ENCODE assay signal across 31 cellular contexts in the genomic region with DNA sequence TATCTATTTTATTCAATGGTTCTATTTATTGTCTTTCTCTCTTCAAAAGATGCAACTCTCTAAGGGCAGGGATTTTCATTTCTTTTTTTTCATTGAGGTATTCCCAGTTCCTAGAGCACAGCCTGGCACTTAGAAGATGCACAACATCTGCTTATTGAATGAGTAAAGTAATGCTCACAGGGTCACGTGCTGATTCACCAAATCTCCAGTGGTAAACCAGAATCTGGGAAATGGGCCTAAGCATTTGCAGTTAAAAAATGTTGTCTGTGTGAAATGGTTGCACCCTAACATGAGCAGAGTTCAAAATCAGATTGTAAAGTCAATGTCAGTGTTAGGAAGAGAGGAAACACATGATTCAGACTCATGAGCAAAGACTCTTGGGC. TPM values are rescaled to one million over a fixed set of nuclear protein-coding genes. Genes with fewer than 3 reads are reported as not detected.
DNase-seq lines count a peak whose midpoint lies in the region; ATAC-seq, FAIRE-seq and TF ChIP-seq lines count a peak whose summit lies in the region.
"Had no signal": no experiment of that assay in that cellular context is flagged by ENCODE, and none has a peak within 500 bp of the region (broad histone marks: within the 10 kb centered on the region; RNA-seq: fewer than 3 reads in every experiment).

No MANE protein-coding gene starts in this region.

- no peaks in the 10 kb centered on the region for H4K20me1 ChIP-seq in GM23248 (ENCODE audit: insufficient read depth)
- no peaks in the 10 kb centered on the region for H4K20me1 ChIP-seq in PC-9 (ENCODE audit: insufficient read depth)
- no peaks in the 10 kb centered on the region for H4K20me1 ChIP-seq in fibroblast of lung (ENCODE audit: control insufficient read depth, extremely low read depth, insufficient read depth, low read length)

- H3K79me2 ChIP-seq in GM23248 (ENCODE audit: insufficient read depth): peaks cover 81% of the 10 kb centered on the region
- H3K79me2 ChIP-seq in PC-9 (ENCODE audit: low read depth): no peaks in the 10 kb centered on the region
- H3K79me2 ChIP-seq in fibroblast of lung (ENCODE audit: control insufficient read depth, insufficient read depth, low read length): peaks cover 6% of the 10 kb centered on the region

- H3K27me3 ChIP-seq in GM23248 (replicated peaks; ENCODE audit: insufficient read depth): no peaks in the 10 kb centered on the region
- H3K27me3 ChIP-seq in PC-9 (ENCODE audit: insufficient read depth, low read depth): no peaks in the 10 kb centered on the region
- no peaks in the 10 kb centered on the region for H3K27me3 ChIP-seq in fibroblast of lung (ENCODE audit: control insufficient read depth, insufficient read depth, low read length)
- no peaks in the 10 kb centered on the region for H3K27me3 ChIP-seq in thoracic aorta (replicated peaks; ENCODE audit: insufficient read depth)
- H3K27me3 ChIP-seq: ovary, testis had no signal

- H2AFZ ChIP-seq in GM23248: no peak overlapping the region
- no peak overlapping the region for H2AFZ ChIP-seq in PC-9
- no peak overlapping the region for H2AFZ ChIP-seq in fibroblast of lung (ENCODE audit: low read length)

- H3K4me2 ChIP-seq in GM23248 (ENCODE audit: unreplicated experiment) (peak overlapping the region; percentile 74), PC-9 (peak overlapping the region; percentile 61), fibroblast of lung (ENCODE audit: extremely low read depth, insufficient read depth, low read length) (no peak overlapping the region)

- H3K4me3 ChIP-seq in GM23248 (no peak overlapping the region), PC-9 (no peak overlapping the region), fibroblast of lung (replicated peaks in 1 of 4; ENCODE audit: control extremely low read depth in 1 of 4, insufficient read depth in 1 of 4, low read depth in 3 of 4, low read length in 4 of 4) (no peak overlapping the region), thoracic aorta (no peak overlapping the region)
- H3K4me3 ChIP-seq: ovary, testis had no signal

- H3K9me2 ChIP-seq in GM23248 (ENCODE audit: insufficient read depth) (no peaks in the 10 kb centered on the region), PC-9 (ENCODE audit: insufficient read depth) (no peaks in the 10 kb centered on the region)

- H3K4me1 ChIP-seq in GM23248 (ENCODE audit: insufficient read depth) (peaks cover 82% of the 10 kb centered on the region), PC-9 (replicated peaks; ENCODE audit: insufficient read depth) (peaks cover 54% of the 10 kb centered on the region), fibroblast of lung (ENCODE audit: control insufficient read depth, extremely low read depth, insufficient read depth, low read length) (peaks cover 24% of the 10 kb centered on the region), thoracic aorta (ENCODE audit: control insufficient read depth in 1 of 2, low read depth in 2 of 2) (peaks cover 21 to 73% of the 10 kb centered on the region in 2 donors)
- H3K4me1 ChIP-seq: testis had no signal

- no peak for FAIRE-seq in frontal cortex (lab: Jason Lieb, UNC)
- FAIRE-seq: GM18507, HepG2, TTC549 had no signal

- 73 to 79% methylated on average over 1 of the region's 1 CpG for WGBS in GM23248 (ENCODE audit: low coverage in 1 of 2, low lambda C conversion rate in 2 of 2, missing lambda C conversion rate in 2 of 2), 2 experiments

- BruUV-seq in PC-9 (replicated peaks; lab: Mats Ljungman, UMichigan): no TSS peak

- ATAC-seq in thoracic aorta (ENCODE audit: insufficient number of reproducible peaks, low FRiP score, low read depth) (no peak), GM21447 (IDR thresholded peaks at IDR 0.05; ENCODE audit: unreplicated experiment) (no peak)
- ATAC-seq: activated CD4-positive, CD25-positive, alpha-beta regulatory T cell treated with anti-CD3 and anti-CD28 coated beads, Interleukin-2, amount 50 U/mL, for 24 hours; activated CD8-positive, alpha-beta T cell treated with anti-CD3 and anti-CD28 coated beads for 36 hours; HepG2; left colon; natural killer cell; stimulated activated memory B cell treated with anti-CD40 and anti-IgM and Interleukin-4, amounts not matched to agents 10 μg/mL and 1 μg/mL and 100 μg/mL, for 72 hours had no signal

- intact Hi-C loops in PC-9 (cut with micrococcal nuclease; ENCODE audit: unreplicated experiment): loop anchor here (5.0 kb wide), 1 partner anchor 104 kb away; no protein-coding TSS in a partner anchor

- CTCF ChIA-PET in PC-9 (lab: Charles Lee): no interaction called here

- in situ Hi-C loops in GM23248 (cut with MboI) (no loop called here), KBM-7 (cut with MboI; ENCODE audit: low pct_unique_long_range_greater_than_20kb, low sequenced_read_pairs) (no loop called here)

- no peak for TF ChIP-seq CTCF in PC-9 (conservative IDR thresholded peaks at IDR 0.05)
- TF ChIP-seq CTCF in fibroblast of lung (conservative IDR thresholded peaks at IDR 0.05 in 1 of 2, IDR thresholded peaks at IDR 0.05 in 1 of 2; ENCODE audit: low read depth in 1 of 2, low read length in 2 of 2): no peak
- no peak for TF ChIP-seq CTCF in thoracic aorta (IDR thresholded peaks at IDR 0.05)

- H3K9me3 ChIP-seq in GM23248 (ENCODE audit: low read depth): no peaks in the 10 kb centered on the region
- H3K9me3 ChIP-seq in PC-9 (ENCODE audit: insufficient read depth, low read depth): peaks cover 10% of the 10 kb centered on the region; the same call in 1 of the 2 replicates
- H3K9me3 ChIP-seq in fibroblast of lung (ENCODE audit: control insufficient read depth, insufficient read depth, low read depth, low read length): no peaks in the 10 kb centered on the region
- no peaks in the 10 kb centered on the region for H3K9me3 ChIP-seq in thoracic aorta
- H3K9me3 ChIP-seq: ovary, testis had no signal

- peaks cover 59% of the 10 kb centered on the region for H3F3A ChIP-seq in GM23248 (ENCODE audit: insufficient read depth)
- H3F3A ChIP-seq in PC-9 (ENCODE audit: insufficient read depth, low read depth): peaks cover 46% of the 10 kb centered on the region

- POLR2A ChIA-PET in PC-9 (lab: Charles Lee; ENCODE audit: unreplicated experiment): no interaction called here

- H3K36me3 ChIP-seq in GM23248 (ENCODE audit: low read depth): no peaks in the 10 kb centered on the region
- no peaks in the 10 kb centered on the region for H3K36me3 ChIP-seq in PC-9 (ENCODE audit: low read depth)
- H3K36me3 ChIP-seq in fibroblast of lung (ENCODE audit: control insufficient read depth, insufficient read depth, low read length): no peaks in the 10 kb centered on the region
- H3K36me3 ChIP-seq in thoracic aorta: no peaks in the 10 kb centered on the region
- H3K36me3 ChIP-seq: ovary had no signal

- H3K27ac ChIP-seq in GM23248 (peak overlapping the region; percentile 66), PC-9 (peak overlapping the region; percentile 81), fibroblast of lung (ENCODE audit: insufficient read depth, low read length) (peak overlapping the region; percentile 81), thoracic aorta (peak overlapping the region; percentile 59 to 80)
- H3K27ac ChIP-seq: ovary, testis had no signal

- H3K9ac ChIP-seq in GM23248 (0 out of 2 replicates have a peak overlapping the region, but pooled peaks have one; percentile 8), fibroblast of lung (ENCODE audit: insufficient read depth, low read length) (no peak overlapping the region)

- DNase-seq in GM23248 (peak; percentile 48), PC-9 (no peak), fibroblast of lung (ENCODE audit: low read depth in 2 of 2) (peak in 1 of 2 donors; percentile 36), thoracic aorta (ENCODE audit: low spot score) (no peak), KBM-7 (no peak), frontal cortex (ENCODE audit: low spot score in 2 of 2) (no peak)
- DNase-seq: activated CD8-positive, alpha-beta T cell treated with anti-CD3 and anti-CD28 coated beads for 36 hours; activated effector memory CD4-positive, alpha-beta T cell treated with anti-CD3 and anti-CD28 coated beads, Interleukin-2, amount 50 U/mL, for 16 hours; activated naive CD8-positive, alpha-beta T cell treated with anti-CD3 and anti-CD28 coated beads, Interleukin-2, amount 10 ng/mL, durations not matched to agents 7 days and 5 days; CD8-positive, alpha-beta memory T cell; DMS53; effector CD4-positive, alpha-beta T cell; foreskin melanocyte; GF-D8; GOT3; left colon; natural killer cell; NCI-H1105; NCI-H2081; ovary; retina; SHP77 treated with DMSO at 0.1 percent for 48 hours; stimulated activated CD4-positive, alpha-beta T cell treated with anti-CD3 and anti-CD28 coated beads, Interleukin-4, amount 100 ng/mL, for 1 hour; T-helper 1 cell; testis had no signal

RNA-seq across cellular contexts. Expression of a gene that starts 15.8 kb away (rescaled TPM):
- 82.1 and 83.4 TPM in 2 replicates for total RNA-seq in GM23248 (2014; rRNA removed; shearing (Covaris generic))
- 11.6 and 13.8 TPM in 2 replicates for polyA plus RNA-seq in GM23248 (2016; fragmentation: Nextera tagmentation; extraction: Ambion mirVana)
- total RNA-seq in PC-9 (2021): 6.5 and 13.5 TPM in 2 replicates
- 74.0 and 109 TPM in 2 replicates for total RNA-seq in fibroblast of lung
- 16.0 and 17.4 TPM in 2 replicates for polyA plus RNA-seq in fibroblast of lung
- polyA plus RNA-seq in fibroblast of lung (2012): 10.2 and 11.3 TPM in 2 replicates
- 16.0 and 19.7 TPM in 2 replicates for polyA minus RNA-seq in fibroblast of lung (ENCODE audit: low replicate concordance)
- 10 to 100 TPM; 13.7 to 31.2 TPM for total RNA-seq in thoracic aorta
- total RNA-seq in frontal cortex: 187 TPM
- total RNA-seq: HepG2 had no signal
- polyA plus RNA-seq: CD8-positive, alpha-beta memory T cell; HepG2 had no signal
